Comparison of ENCODE assay signal across 1 cellular context in the genomic region with DNA sequence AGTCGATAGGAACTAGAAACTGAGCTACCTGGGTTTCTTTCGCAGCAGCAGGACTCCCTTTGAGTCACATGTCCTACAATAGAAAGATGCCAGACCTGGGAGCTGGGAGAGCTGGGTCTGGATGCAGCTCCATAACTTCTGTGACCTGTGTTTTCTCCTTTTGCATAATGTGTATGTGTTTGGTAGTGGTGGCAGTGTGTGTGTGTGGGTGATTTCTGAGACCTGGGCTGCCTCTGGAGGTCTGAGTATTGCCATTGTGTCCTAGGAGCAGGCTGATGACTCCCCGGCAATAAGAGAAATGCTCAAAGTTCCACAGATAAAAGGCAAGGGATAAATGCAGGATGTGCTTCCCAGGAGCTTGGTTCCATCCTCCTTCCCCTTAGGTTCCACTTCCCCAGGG.
A peak's percentile ranks its signal among the peaks of the same experiment; 100 is the strongest.
TF ChIP-seq lines count a peak whose summit lies in the region.

No MANE protein-coding gene starts in this region.

TF ChIP-seq in GM12878, 131 proteins besides CTCF, POLR2A, EP300 and RAD21:
- TF ChIP-seq, protein P1, sequence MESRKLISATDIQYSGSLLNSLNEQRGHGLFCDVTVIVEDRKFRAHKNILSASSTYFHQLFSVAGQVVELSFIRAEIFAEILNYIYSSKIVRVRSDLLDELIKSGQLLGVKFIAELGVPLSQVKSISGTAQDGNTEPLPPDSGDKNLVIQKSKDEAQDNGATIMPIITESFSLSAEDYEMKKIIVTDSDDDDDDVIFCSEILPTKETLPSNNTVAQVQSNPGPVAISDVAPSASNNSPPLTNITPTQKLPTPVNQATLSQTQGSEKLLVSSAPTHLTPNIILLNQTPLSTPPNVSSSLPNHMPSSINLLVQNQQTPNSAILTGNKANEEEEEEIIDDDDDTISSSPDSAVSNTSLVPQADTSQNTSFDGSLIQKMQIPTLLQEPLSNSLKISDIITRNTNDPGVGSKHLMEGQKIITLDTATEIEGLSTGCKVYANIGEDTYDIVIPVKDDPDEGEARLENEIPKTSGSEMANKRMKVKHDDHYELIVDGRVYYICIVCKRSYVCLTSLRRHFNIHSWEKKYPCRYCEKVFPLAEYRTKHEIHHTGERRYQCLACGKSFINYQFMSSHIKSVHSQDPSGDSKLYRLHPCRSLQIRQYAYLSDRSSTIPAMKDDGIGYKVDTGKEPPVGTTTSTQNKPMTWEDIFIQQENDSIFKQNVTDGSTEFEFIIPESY (IDR thresholded peaks at IDR 0.05), result no peak
- TF ChIP-seq MLLT1 (IDR thresholded peaks at IDR 0.05), result peak; percentile 18; the same call in 1 of the 2 replicates
- peak; percentile 5; the same call in 1 of the 2 replicates for TF ChIP-seq MXI1 (IDR thresholded peaks at IDR 0.05; ENCODE audit: low read depth, low read length)
